1 cellular context compared by ENCODE assay signal in genomic region chr1:35807614-35808375, GRCh38.
TF ChIP-seq lines count a peak whose summit lies in the region.

TSS of gene AGO4 (plus strand) at chr1:35808016. CDS start at chr1:35808417, 401 bp downstream.

TF ChIP-seq in K562, 482 proteins besides CTCF, POLR2A, EP300 and RAD21 (continued from another document and continues in another):
- TF ChIP-seq USF1 (CRISPR knock-in tag; IDR thresholded peaks at IDR 0.05) (no peak; the same call in 1 of the 2 replicates), ARID2 (IDR thresholded peaks at IDR 0.05) (no peak), L3MBTL2 (IDR thresholded peaks at IDR 0.05) (no peak), CBFA2T3 (IDR thresholded peaks at IDR 0.05) (no peak), TAF1 (IDR thresholded peaks at IDR 0.05; ENCODE audit: control insufficient read depth, extremely low read depth, insufficient read depth, low read length, severe bottlenecking) (peak; percentile 17), LARP7 (IDR thresholded peaks at IDR 0.05) (no peak), RB1 (IDR thresholded peaks at IDR 0.05; ENCODE audit: low read depth) (peak; percentile 80), NFIC (IDR thresholded peaks at IDR 0.05) (peak; percentile 42; the same call in 1 of the 2 replicates), KDM1A (IDR thresholded peaks at IDR 0.05) (peak in 1 of 2 experiments; percentile 54; a peak in 2 of 4 replicates), BMI1 (IDR thresholded peaks at IDR 0.05; ENCODE audit: low read length) (no peak), MITF (IDR thresholded peaks at IDR 0.05) (no peak), HOXB6 (CRISPR knock-in tag; IDR thresholded peaks at IDR 0.05; ENCODE audit: borderline replicate concordance) (no peak), FOXP1 (CRISPR knock-in tag; IDR thresholded peaks at IDR 0.05) (no peak), NR0B1 (IDR thresholded peaks at IDR 0.05; ENCODE audit: partially characterized antibody) (no peak), EHMT2 (IDR thresholded peaks at IDR 0.05) (no peak), FOXJ3 (CRISPR knock-in tag; IDR thresholded peaks at IDR 0.05) (no peak), ATF4 (CRISPR knock-in tag; IDR thresholded peaks at IDR 0.05) (no peak), PCBP1 (IDR thresholded peaks at IDR 0.05; ENCODE audit: low read depth, low read length, poor library complexity, severe bottlenecking) (no peak), ZNF354B (CRISPR knock-in tag; IDR thresholded peaks at IDR 0.05) (no peak), ZNF263 (CRISPR knock-in tag; IDR thresholded peaks at IDR 0.05; ENCODE audit: borderline replicate concordance) (peak; percentile 87), THAP12 (CRISPR knock-in tag; IDR thresholded peaks at IDR 0.05) (0 out of 2 replicates have a peak, but pooled peaks have one; percentile 49), ZNF644 (tag; IDR thresholded peaks at IDR 0.05; ENCODE audit: low read depth) (peak; percentile 78; the same call in 1 of the 2 replicates), ZNF232 (CRISPR knock-in tag; IDR thresholded peaks at IDR 0.05) (no peak), SNRNP70 (optimal IDR thresholded peaks at IDR 0.05; ENCODE audit: low read depth, low read length) (no peak), ZNF140 (CRISPR knock-in tag; IDR thresholded peaks at IDR 0.05) (no peak), ZNF316 (IDR thresholded peaks at IDR 0.05) (no peak), HDAC8 (tag; IDR thresholded peaks at IDR 0.05) (no peak), SFPQ (IDR thresholded peaks at IDR 0.05; ENCODE audit: low read depth, low read length) (no peak), KAT8 (IDR thresholded peaks at IDR 0.05; ENCODE audit: low read depth) (no peak), STAT5B (CRISPR knock-in tag; IDR thresholded peaks at IDR 0.05) (no peak), PTRF (tag; IDR thresholded peaks at IDR 0.05) (no peak), MTA1 (IDR thresholded peaks at IDR 0.05; ENCODE audit: borderline replicate concordance) (no peak), POLR3G (IDR thresholded peaks at IDR 0.05; ENCODE audit: extremely low read depth, insufficient read length, insufficient replicate concordance) (no peak), CCNT2 (IDR thresholded peaks at IDR 0.05; ENCODE audit: borderline replicate concordance, extremely low read depth, insufficient read length, low read depth, low read length) (peak; percentile 25), ZNF436 (CRISPR knock-in tag; IDR thresholded peaks at IDR 0.05) (no peak), PBX2 (CRISPR knock-in tag; IDR thresholded peaks at IDR 0.05; ENCODE audit: low read depth) (no peak), PBX2 (tag; conservative IDR thresholded peaks at IDR 0.05; ENCODE audit: low read depth) (0 out of 2 replicates have a peak, but pooled peaks have one; percentile 11), ZNF655 (CRISPR knock-in tag; IDR thresholded peaks at IDR 0.05) (no peak), JUND (IDR thresholded peaks at IDR 0.05; ENCODE audit: borderline replicate concordance, low read depth, low read length) (peak; percentile 2; the same call in 1 of the 2 replicates), JUND (tag; IDR thresholded peaks at IDR 0.05; ENCODE audit: borderline replicate concordance, low read depth, low read length) (no peak), ASH1L (IDR thresholded peaks at IDR 0.05; ENCODE audit: borderline replicate concordance, low read depth, partially characterized antibody) (no peak), KAT2B (IDR thresholded peaks at IDR 0.05; ENCODE audit: low read depth, low read length) (no peak), E2F3 (CRISPR knock-in tag; IDR thresholded peaks at IDR 0.05) (no peak), POLR2G (IDR thresholded peaks at IDR 0.05; ENCODE audit: low read depth, low read length) (peak; percentile 85), KLF1 (tag; IDR thresholded peaks at IDR 0.05) (no peak), RBFOX2 (IDR thresholded peaks at IDR 0.05; ENCODE audit: low read depth, low read length) (peak; percentile 70; the same call in 1 of the 2 replicates), THRA (IDR thresholded peaks at IDR 0.05) (no peak), THAP7 (CRISPR knock-in tag; IDR thresholded peaks at IDR 0.05) (no peak), DNMT1 (IDR thresholded peaks at IDR 0.05) (no peak), CAMTA2 (CRISPR knock-in tag; conservative IDR thresholded peaks at IDR 0.05) (no peak), KLF10 (CRISPR knock-in tag; IDR thresholded peaks at IDR 0.05) (no peak), IRF1 (CRISPR knock-in tag; IDR thresholded peaks at IDR 0.05; ENCODE audit: borderline replicate concordance) (no peak)
